17 cellular contexts compared by ENCODE assay signal in genomic region chrX:79147477-79147876, GRCh38. TPM values are rescaled to one million over a fixed set of nuclear protein-coding genes. Genes with fewer than 3 reads are reported as not detected.
DNase-seq lines count a peak whose midpoint lies in the region; ATAC-seq lines count a peak whose summit lies in the region.
"Had no signal": no experiment of that assay in that cellular context is flagged by ENCODE, and none has a peak within 500 bp of the region (broad histone marks: within the 10 kb centered on the region; RNA-seq: fewer than 3 reads in every experiment).

No MANE protein-coding gene starts in this region.

- peak; percentile 30 for ATAC-seq in HG02884 (IDR thresholded peaks at IDR 0.05; ENCODE audit: unreplicated experiment)
- ATAC-seq in activated T-helper 17 cell treated with anti-CD3 and anti-CD28 coated beads, Interleukin-2, amount 50 U/mL, for 72 hours (replicated peaks), result peak; percentile 69
- ATAC-seq in stimulated activated memory B cell treated with anti-CD40 and anti-IgM and Interleukin-4, amounts not matched to agents 10 μg/mL and 1 μg/mL and 100 μg/mL, for 72 hours, result no peak
- ATAC-seq: HCT116, left ventricle myocardium superior had no signal

- peak overlapping the region; percentile 97 for H3K4me3 Mint-ChIP-seq in activated CD4-positive, alpha-beta T cell treated with anti-CD3 and anti-CD28 coated beads, Interleukin-2, amount 10 ng/mL, durations not matched to agents 7 days and 5 days
- H3K4me3 Mint-ChIP-seq in activated T-helper 17 cell treated with anti-CD3 and anti-CD28 coated beads, Interleukin-2, amount 50 U/mL, for 72 hours, result peak overlapping the region; percentile 92
- peak overlapping the region; percentile 99 for H3K4me3 Mint-ChIP-seq in stimulated activated memory B cell treated with anti-CD40 and anti-IgM and Interleukin-4, amounts not matched to agents 10 μg/mL and 1 μg/mL and 100 μg/mL, for 72 hours
- H3K4me3 Mint-ChIP-seq: nephron progenitor cell had no signal

- CTCF ChIA-PET in activated CD4-positive, alpha-beta T cell treated with anti-CD3 and anti-CD28 coated beads, Interleukin-2, amount 10 ng/mL, durations not matched to agents 7 days and 5 days (lab: Charles Lee), result interaction anchor here (1.2 to 1.4 kb wide), 3 partner anchors 11 to 22 kb away, joined by 3 to 6 read pairs (median 4); no protein-coding TSS in a partner anchor

- peaks cover 46% of the 10 kb centered on the region for H3K4me1 Mint-ChIP-seq in activated CD4-positive, alpha-beta T cell treated with anti-CD3 and anti-CD28 coated beads, Interleukin-2, amount 10 ng/mL, durations not matched to agents 7 days and 5 days
- H3K4me1 Mint-ChIP-seq in activated T-helper 17 cell treated with anti-CD3 and anti-CD28 coated beads, Interleukin-2, amount 50 U/mL, for 72 hours, result peaks cover 16% of the 10 kb centered on the region
- H3K4me1 Mint-ChIP-seq in stimulated activated memory B cell treated with anti-CD40 and anti-IgM and Interleukin-4, amounts not matched to agents 10 μg/mL and 1 μg/mL and 100 μg/mL, for 72 hours, result peaks cover 39% of the 10 kb centered on the region
- H3K4me1 Mint-ChIP-seq: nephron progenitor cell had no signal

- H3K27me3 Mint-ChIP-seq in activated CD4-positive, alpha-beta T cell treated with anti-CD3 and anti-CD28 coated beads, Interleukin-2, amount 10 ng/mL, durations not matched to agents 7 days and 5 days, result no peaks in the 10 kb centered on the region
- no peaks in the 10 kb centered on the region for H3K27me3 Mint-ChIP-seq in activated T-helper 17 cell treated with anti-CD3 and anti-CD28 coated beads, Interleukin-2, amount 50 U/mL, for 72 hours
- no peaks in the 10 kb centered on the region for H3K27me3 Mint-ChIP-seq in stimulated activated memory B cell treated with anti-CD40 and anti-IgM and Interleukin-4, amounts not matched to agents 10 μg/mL and 1 μg/mL and 100 μg/mL, for 72 hours

- peaks cover 11% of the 10 kb centered on the region for H3K36me3 Mint-ChIP-seq in activated CD4-positive, alpha-beta T cell treated with anti-CD3 and anti-CD28 coated beads, Interleukin-2, amount 10 ng/mL, durations not matched to agents 7 days and 5 days (ENCODE audit: low read depth)
- H3K36me3 Mint-ChIP-seq in activated T-helper 17 cell treated with anti-CD3 and anti-CD28 coated beads, Interleukin-2, amount 50 U/mL, for 72 hours (ENCODE audit: low read depth), result peaks cover 23% of the 10 kb centered on the region
- no peaks in the 10 kb centered on the region for H3K36me3 Mint-ChIP-seq in stimulated activated memory B cell treated with anti-CD40 and anti-IgM and Interleukin-4, amounts not matched to agents 10 μg/mL and 1 μg/mL and 100 μg/mL, for 72 hours

- peak overlapping the region; percentile 89 for H3K27ac Mint-ChIP-seq in activated CD4-positive, alpha-beta T cell treated with anti-CD3 and anti-CD28 coated beads, Interleukin-2, amount 10 ng/mL, durations not matched to agents 7 days and 5 days
- peak overlapping the region; percentile 94 for H3K27ac Mint-ChIP-seq in activated T-helper 17 cell treated with anti-CD3 and anti-CD28 coated beads, Interleukin-2, amount 50 U/mL, for 72 hours
- H3K27ac Mint-ChIP-seq in stimulated activated memory B cell treated with anti-CD40 and anti-IgM and Interleukin-4, amounts not matched to agents 10 μg/mL and 1 μg/mL and 100 μg/mL, for 72 hours, result peak overlapping the region; percentile 99
- H3K27ac Mint-ChIP-seq: nephron progenitor cell had no signal

- POLR2A ChIA-PET in activated CD4-positive, alpha-beta T cell treated with anti-CD3 and anti-CD28 coated beads, Interleukin-2, amount 10 ng/mL, durations not matched to agents 7 days and 5 days (lab: Charles Lee), result no interaction called here

- H3K9me3 Mint-ChIP-seq in activated CD4-positive, alpha-beta T cell treated with anti-CD3 and anti-CD28 coated beads, Interleukin-2, amount 10 ng/mL, durations not matched to agents 7 days and 5 days, result no peaks in the 10 kb centered on the region
- no peaks in the 10 kb centered on the region for H3K9me3 Mint-ChIP-seq in activated T-helper 17 cell treated with anti-CD3 and anti-CD28 coated beads, Interleukin-2, amount 50 U/mL, for 72 hours
- no peaks in the 10 kb centered on the region for H3K9me3 Mint-ChIP-seq in stimulated activated memory B cell treated with anti-CD40 and anti-IgM and Interleukin-4, amounts not matched to agents 10 μg/mL and 1 μg/mL and 100 μg/mL, for 72 hours
- H3K9me3 Mint-ChIP-seq: nephron progenitor cell had no signal

- no peak for DNase-seq in activated CD4-positive, alpha-beta T cell treated with anti-CD3 and anti-CD28 coated beads, Interleukin-2, amount 10 ng/mL, durations not matched to agents 7 days and 5 days
- DNase-seq in activated CD4-positive, alpha-beta T cell treated with anti-CD3 and anti-CD28 coated beads, Interleukin-2, amount 50 U/mL, for 1 hour, result no peak
- no peak for DNase-seq in SW480 (ENCODE audit: low spot score)
- no peak for DNase-seq in NCI-H2107 (lab: John Stamatoyannopoulos, UW)
- no peak for DNase-seq in NCI-H2029 treated with DMSO at 0.1 percent for 48 hours (lab: John Stamatoyannopoulos, UW)
- DNase-seq: activated CD4-positive, CD25-positive, alpha-beta regulatory T cell treated with anti-CD3 and anti-CD28 coated beads, Interleukin-2, amount 50 U/mL, for 72 hours; activated gamma-delta T cell; left ventricle myocardium superior; NCI-H526 treated with DMSO at 0.1 percent for 48 hours; nephron progenitor cell; SW 1271; upper lobe of left lung had no signal

RNA-seq across cellular contexts. Expression of gene GPR174, which starts 3.0 kb away (rescaled TPM):
- total RNA-seq in activated CD4-positive, alpha-beta T cell treated with anti-CD3 and anti-CD28 coated beads, Interleukin-2, amount 10 ng/mL, durations not matched to agents 7 days and 5 days, result 10 to 100 TPM; 14.9 to 16.7 TPM
- total RNA-seq in activated T-helper 17 cell treated with anti-CD3 and anti-CD28 coated beads, Interleukin-2, amount 50 U/mL, for 72 hours, result 10 to 100 TPM in 1 of 2 donors, 1 to 10 TPM in 1; 8.6 to 21.3 TPM
- total RNA-seq: fibroblast of villous mesenchyme had no signal
